ENCODE assay signal across 1 cellular context in genomic region chr1:66334311-66334710, GRCh38.
TF ChIP-seq lines count a peak whose summit lies in the region.

No MANE protein-coding gene starts in this region.

TF ChIP-seq in H1, 55 proteins besides CTCF, POLR2A, EP300 and RAD21 (continued from another document):
- TF ChIP-seq JUND (IDR thresholded peaks at IDR 0.05; ENCODE audit: low read length) (no peak), E2F6 (IDR thresholded peaks at IDR 0.05) (no peak)
